ENCODE assay signal across 8 cellular contexts in the genomic region with DNA sequence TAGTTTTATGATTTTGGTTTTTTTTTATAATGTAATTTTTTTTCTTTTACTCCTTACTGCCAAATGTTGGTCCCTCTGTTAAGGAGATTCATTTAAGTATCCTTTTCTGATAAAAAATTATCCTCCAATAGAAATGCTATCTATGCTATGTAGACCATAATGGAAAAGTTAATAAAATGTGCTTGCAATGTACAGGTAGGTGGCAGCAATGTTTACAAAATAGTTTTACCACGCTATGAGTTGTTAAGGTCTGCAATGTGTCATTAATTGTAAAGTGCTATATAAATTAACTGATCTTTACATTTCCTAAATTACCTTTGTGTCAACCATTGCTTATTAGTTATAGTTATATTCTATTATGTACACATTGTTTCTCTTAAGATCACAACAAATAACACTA. TPM values are rescaled to one million over a fixed set of nuclear protein-coding genes. Genes with fewer than 3 reads are reported as not detected.
DNase-seq lines count a peak whose midpoint lies in the region; ATAC-seq and TF ChIP-seq lines count a peak whose summit lies in the region.

No MANE protein-coding gene starts in this region.

- peak; percentile 44 for ATAC-seq in GM18517 (IDR thresholded peaks at IDR 0.05; ENCODE audit: unreplicated experiment)
- peak; percentile 20 for ATAC-seq in HG03066 (IDR thresholded peaks at IDR 0.05; ENCODE audit: low read depth, unreplicated experiment)
- no peak for ATAC-seq in foreskin keratinocyte
- no peak for ATAC-seq in effector memory CD8-positive, alpha-beta T cell (replicated peaks)
- no peak for ATAC-seq in left ventricle myocardium superior

- no peaks in the 10 kb centered on the region for H3K4me1 ChIP-seq in foreskin keratinocyte
- H3K4me1 ChIP-seq in tibial artery: peaks cover 0 to 14% (median 0%) of the 10 kb centered on the region in 4 donors

- no peak overlapping the region for H3K4me3 Mint-ChIP-seq in effector memory CD8-positive, alpha-beta T cell

- H3K9me3 Mint-ChIP-seq in effector memory CD8-positive, alpha-beta T cell: no peaks in the 10 kb centered on the region

- peak; percentile 17 for DNase-seq in Ammon's horn (ENCODE audit: low spot score)
- peak; percentile 13 for DNase-seq in NCI-H748 treated with DMSO at 0.1 percent for 48 hours (lab: John Stamatoyannopoulos, UW)
- DNase-seq in foreskin keratinocyte: peak; percentile 8 to 47
- DNase-seq in effector memory CD8-positive, alpha-beta T cell: no peak
- DNase-seq in tibial artery: no peak
- DNase-seq in left ventricle myocardium superior: no peak

- TF ChIP-seq CTCF in foreskin keratinocyte (conservative IDR thresholded peaks at IDR 0.05) (peak; percentile 75), tibial artery (IDR thresholded peaks at IDR 0.05) (no peak)

- no peaks in the 10 kb centered on the region for H3K27me3 ChIP-seq in foreskin keratinocyte
- H3K27me3 ChIP-seq in tibial artery: no peaks in the 10 kb centered on the region

- H3K9me3 ChIP-seq in tibial artery: no peaks in the 10 kb centered on the region

- H3K36me3 Mint-ChIP-seq in effector memory CD8-positive, alpha-beta T cell (ENCODE audit: insufficient read depth): peaks cover 15% of the 10 kb centered on the region

- no peak overlapping the region for H3K27ac ChIP-seq in foreskin keratinocyte
- H3K27ac ChIP-seq in tibial artery: no peak overlapping the region

- no peak overlapping the region for H3K4me3 ChIP-seq in tibial artery

- intact Hi-C loops in tibial artery (cut with DNase I; ENCODE audit: low total_unique reads): no loop called here
- intact Hi-C loops in left ventricle myocardium superior (cut with micrococcal nuclease): no loop called here

- H3K27ac Mint-ChIP-seq in effector memory CD8-positive, alpha-beta T cell: no peak overlapping the region

- H3K4me1 Mint-ChIP-seq in effector memory CD8-positive, alpha-beta T cell (ENCODE audit: low read depth in 2 of 2): peaks cover 2 to 11% of the 10 kb centered on the region in 2 donors

- H3K27me3 Mint-ChIP-seq in effector memory CD8-positive, alpha-beta T cell: no peaks in the 10 kb centered on the region

- no peaks in the 10 kb centered on the region for H3K36me3 ChIP-seq in tibial artery

RNA-seq across cellular contexts. Expression of a gene that starts 3.8 kb away (rescaled TPM):
- total RNA-seq in foreskin keratinocyte (8.9 and 10.2 TPM in 2 replicates), left ventricle myocardium superior (9.6 TPM)
- 2.4 and 3.3 TPM in 2 replicates for polyA plus RNA-seq in foreskin keratinocyte

RNA-seq across cellular contexts. Expression of a gene that starts 9.4 kb away (rescaled TPM):
- total RNA-seq in foreskin keratinocyte: not detected in 2 replicates
- polyA plus RNA-seq in foreskin keratinocyte: not detected in 2 replicates
- 0.22 TPM for total RNA-seq in left ventricle myocardium superior

Comparison
In these comparisons a context has a peak if more than half of its experiments do, and no peak if none do; other contexts are left out.
1. DNase-seq: peak in Ammon's horn (single experiment), NCI-H748 treated with DMSO at 0.1 percent for 48 hours (single experiment) and foreskin keratinocyte (2 of 2); none in effector memory CD8-positive, alpha-beta T cell (0 of 3), tibial artery (0 of 2) and left ventricle myocardium superior (single experiment).
2. ATAC-seq: peak in GM18517 (single experiment) and HG03066 (single experiment); none in foreskin keratinocyte (single experiment), effector memory CD8-positive, alpha-beta T cell (single experiment) and left ventricle myocardium superior (single experiment).